Comparison of ENCODE assay signal across 8 cellular contexts in genomic region chr12:4579305-4580097, GRCh38. TPM values are rescaled to one million over a fixed set of nuclear protein-coding genes. Genes with fewer than 3 reads are reported as not detected.
DNase-seq lines count a peak whose midpoint lies in the region; ATAC-seq and TF ChIP-seq lines count a peak whose summit lies in the region.

No MANE protein-coding gene starts in this region.

- ATAC-seq in activated naive CD8-positive, alpha-beta T cell treated with anti-CD3 and anti-CD28 coated beads, Interleukin-2, amount 10 ng/mL, durations not matched to agents 7 days and 5 days (ENCODE audit: low read depth), result peak; percentile 61
- ATAC-seq in activated naive CD8-positive, alpha-beta T cell treated with anti-CD3 and anti-CD28 coated beads, Interleukin-2, amount 50 U/mL, for 24 hours, result no peak
- ATAC-seq in esophagus mucosa (peak; percentile 36), HG02885 (IDR thresholded peaks at IDR 0.05; ENCODE audit: poor library complexity, unreplicated experiment) (no peak)

- H3K27ac Mint-ChIP-seq in activated naive CD8-positive, alpha-beta T cell treated with anti-CD3 and anti-CD28 coated beads, Interleukin-2, amount 10 ng/mL, durations not matched to agents 7 days and 5 days, result no peak overlapping the region
- no peak overlapping the region for H3K27ac Mint-ChIP-seq in activated naive CD8-positive, alpha-beta T cell treated with anti-CD3 and anti-CD28 coated beads, Interleukin-2, amount 50 U/mL, for 24 hours
- H3K27ac Mint-ChIP-seq in type B pancreatic cell, result no peak overlapping the region

- no peak overlapping the region for H3K27ac ChIP-seq in esophagus squamous epithelium

- no peak for DNase-seq in activated naive CD8-positive, alpha-beta T cell treated with anti-CD3 and anti-CD28 coated beads, Interleukin-2, amount 10 ng/mL, durations not matched to agents 7 days and 5 days
- DNase-seq in activated naive CD8-positive, alpha-beta T cell treated with anti-CD3 and anti-CD28 coated beads, Interleukin-2, amount 50 U/mL, for 24 hours, result no peak
- DNase-seq in NT2/D1 (ENCODE audit: low read depth, low spot score) (peak; percentile 51), type B pancreatic cell (ENCODE audit: extremely low spot score, unreplicated experiment) (no peak), NCI-H128 (lab: John Stamatoyannopoulos, UW; ENCODE audit: unreplicated experiment) (no peak), esophagus squamous epithelium (lab: John Stamatoyannopoulos, UW) (no peak)

- H3K4me3 ChIP-seq in NT2/D1 (ENCODE audit: insufficient read length, low read depth) (no peak overlapping the region), esophagus squamous epithelium (no peak overlapping the region)

- POLR2A ChIA-PET in activated naive CD8-positive, alpha-beta T cell treated with anti-CD3 and anti-CD28 coated beads, Interleukin-2, amount 10 ng/mL, durations not matched to agents 7 days and 5 days (lab: Charles Lee), result no interaction called here

- H3K27me3 Mint-ChIP-seq in activated naive CD8-positive, alpha-beta T cell treated with anti-CD3 and anti-CD28 coated beads, Interleukin-2, amount 10 ng/mL, durations not matched to agents 7 days and 5 days, result peaks cover 18% of the 10 kb centered on the region
- H3K27me3 Mint-ChIP-seq in activated naive CD8-positive, alpha-beta T cell treated with anti-CD3 and anti-CD28 coated beads, Interleukin-2, amount 50 U/mL, for 24 hours, result peaks cover 16% of the 10 kb centered on the region
- H3K27me3 Mint-ChIP-seq in type B pancreatic cell, result peaks cover 48% of the 10 kb centered on the region

- no peak overlapping the region for H3K9ac ChIP-seq in NT2/D1 (ENCODE audit: insufficient read length, low read depth)

- H3K4me3 Mint-ChIP-seq in activated naive CD8-positive, alpha-beta T cell treated with anti-CD3 and anti-CD28 coated beads, Interleukin-2, amount 10 ng/mL, durations not matched to agents 7 days and 5 days, result no peak overlapping the region
- H3K4me3 Mint-ChIP-seq in activated naive CD8-positive, alpha-beta T cell treated with anti-CD3 and anti-CD28 coated beads, Interleukin-2, amount 50 U/mL, for 24 hours, result no peak overlapping the region
- H3K4me3 Mint-ChIP-seq in type B pancreatic cell, result no peak overlapping the region

- H3K27me3 ChIP-seq in NT2/D1 (ENCODE audit: insufficient read depth, insufficient read length) (no peaks in the 10 kb centered on the region), esophagus squamous epithelium (peaks cover 0 to 38% (median 2%) of the 10 kb centered on the region in 4 donors)

- intact Hi-C loops in esophagus squamous epithelium (cut with DNase I), result no loop called here

- no peaks in the 10 kb centered on the region for H3K4me1 Mint-ChIP-seq in activated naive CD8-positive, alpha-beta T cell treated with anti-CD3 and anti-CD28 coated beads, Interleukin-2, amount 10 ng/mL, durations not matched to agents 7 days and 5 days
- H3K4me1 Mint-ChIP-seq in activated naive CD8-positive, alpha-beta T cell treated with anti-CD3 and anti-CD28 coated beads, Interleukin-2, amount 50 U/mL, for 24 hours, result no peaks in the 10 kb centered on the region
- no peaks in the 10 kb centered on the region for H3K4me1 Mint-ChIP-seq in type B pancreatic cell (ENCODE audit: unreplicated experiment)

- no peaks in the 10 kb centered on the region for H3K36me3 ChIP-seq in NT2/D1 (ENCODE audit: insufficient read depth, insufficient read length, low read length)
- H3K36me3 ChIP-seq in esophagus squamous epithelium, result no peaks in the 10 kb centered on the region

- TF ChIP-seq CTCF in type B pancreatic cell (conservative IDR thresholded peaks at IDR 0.05) (peak; percentile 33), esophagus squamous epithelium (IDR thresholded peaks at IDR 0.05) (peak in 1 of 6 experiments; percentile 11)

- no peaks in the 10 kb centered on the region for H3K36me3 Mint-ChIP-seq in activated naive CD8-positive, alpha-beta T cell treated with anti-CD3 and anti-CD28 coated beads, Interleukin-2, amount 10 ng/mL, durations not matched to agents 7 days and 5 days
- H3K36me3 Mint-ChIP-seq in activated naive CD8-positive, alpha-beta T cell treated with anti-CD3 and anti-CD28 coated beads, Interleukin-2, amount 50 U/mL, for 24 hours (ENCODE audit: low read depth), result no peaks in the 10 kb centered on the region
- no peaks in the 10 kb centered on the region for H3K36me3 Mint-ChIP-seq in type B pancreatic cell

- H3K4me1 ChIP-seq in NT2/D1 (ENCODE audit: insufficient read depth, insufficient read length) (peaks cover 12% of the 10 kb centered on the region), esophagus squamous epithelium (no peaks in the 10 kb centered on the region)

- no peak for TF ChIP-seq POLR2A in esophagus squamous epithelium (IDR thresholded peaks at IDR 0.05)

- no peaks in the 10 kb centered on the region for H3K9me3 Mint-ChIP-seq in activated naive CD8-positive, alpha-beta T cell treated with anti-CD3 and anti-CD28 coated beads, Interleukin-2, amount 10 ng/mL, durations not matched to agents 7 days and 5 days
- no peaks in the 10 kb centered on the region for H3K9me3 Mint-ChIP-seq in activated naive CD8-positive, alpha-beta T cell treated with anti-CD3 and anti-CD28 coated beads, Interleukin-2, amount 50 U/mL, for 24 hours
- no peaks in the 10 kb centered on the region for H3K9me3 Mint-ChIP-seq in type B pancreatic cell

- H3K9me3 ChIP-seq in NT2/D1 (ENCODE audit: insufficient read depth, low read length) (no peaks in the 10 kb centered on the region), esophagus squamous epithelium (no peaks in the 10 kb centered on the region)

- 39 to 41% methylated on average over 8 of the region's 8 CpGs for WGBS in esophagus squamous epithelium, 2 donors

RNA-seq across cellular contexts. Expression of gene DYRK4, which starts 17.5 kb away (rescaled TPM):
- 10 to 100 TPM; 25.6 to 30.9 TPM for total RNA-seq in activated naive CD8-positive, alpha-beta T cell treated with anti-CD3 and anti-CD28 coated beads, Interleukin-2, amount 10 ng/mL, durations not matched to agents 7 days and 5 days
- total RNA-seq in esophagus mucosa (22.7 TPM), type B pancreatic cell (ENCODE audit: low replicate concordance) (31.6 and 57.7 TPM in 2 replicates), esophagus squamous epithelium (10 to 100 TPM; 13.0 to 32.6 (median 18.1) TPM)

RNA-seq across cellular contexts. Expression of gene RAD51AP1, which starts 40.8 kb away (rescaled TPM):
- total RNA-seq in activated naive CD8-positive, alpha-beta T cell treated with anti-CD3 and anti-CD28 coated beads, Interleukin-2, amount 10 ng/mL, durations not matched to agents 7 days and 5 days, result 10 to 100 TPM; 44.6 to 50.2 TPM
- total RNA-seq in esophagus mucosa (7.9 TPM), type B pancreatic cell (ENCODE audit: low replicate concordance) (20.7 and 26.6 TPM in 2 replicates), esophagus squamous epithelium (10 to 100 TPM in 2 of 4 donors, 1 to 10 TPM in 2; 4.4 to 16.5 (median 10.3) TPM)

Comparison
In these comparisons a context has a peak if more than half of its experiments do, and no peak if none do; other contexts are left out.
1. ATAC-seq: peak in activated naive CD8-positive, alpha-beta T cell treated with anti-CD3 and anti-CD28 coated beads, Interleukin-2, amount 10 ng/mL, durations not matched to agents 7 days and 5 days (single experiment) and esophagus mucosa (single experiment); none in activated naive CD8-positive, alpha-beta T cell treated with anti-CD3 and anti-CD28 coated beads, Interleukin-2, amount 50 U/mL, for 24 hours (single experiment) and HG02885 (single experiment).